In genomic region chr1:205680073-205680851, GRCh38 we compare ENCODE assay signal across 1 cellular context.
A peak's percentile ranks its signal among the peaks of the same experiment; 100 is the strongest.
TF ChIP-seq lines count a peak whose summit lies in the region.

SLC45A3 (minus strand) TSS chr1:205680509; CDS start chr1:205664656, 15,853 bp downstream.

TF ChIP-seq in HepG2, 621 proteins besides CTCF, POLR2A, EP300 and RAD21 (continued from another document):
- peak; percentile 80 for TF ChIP-seq MYPOP (CRISPR knock-in tag; IDR thresholded peaks at IDR 0.05)
- TF ChIP-seq, protein P1, sequence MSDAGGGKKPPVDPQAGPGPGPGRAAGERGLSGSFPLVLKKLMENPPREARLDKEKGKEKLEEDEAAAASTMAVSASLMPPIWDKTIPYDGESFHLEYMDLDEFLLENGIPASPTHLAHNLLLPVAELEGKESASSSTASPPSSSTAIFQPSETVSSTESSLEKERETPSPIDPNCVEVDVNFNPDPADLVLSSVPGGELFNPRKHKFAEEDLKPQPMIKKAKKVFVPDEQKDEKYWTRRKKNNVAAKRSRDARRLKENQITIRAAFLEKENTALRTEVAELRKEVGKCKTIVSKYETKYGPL (CRISPR knock-in tag; IDR thresholded peaks at IDR 0.05), result no peak
- TF ChIP-seq ARID4A (CRISPR knock-in tag; IDR thresholded peaks at IDR 0.05; ENCODE audit: borderline replicate concordance), result peak; percentile 45; the same call in 1 of the 2 replicates
- no peak for TF ChIP-seq ZNF446 (CRISPR knock-in tag; IDR thresholded peaks at IDR 0.05)
- TF ChIP-seq GTF2F1 (IDR thresholded peaks at IDR 0.05; ENCODE audit: low read length), result no peak
- TF ChIP-seq ZNF768 (CRISPR knock-in tag; IDR thresholded peaks at IDR 0.05), result no peak
- TF ChIP-seq NONO (IDR thresholded peaks at IDR 0.05), result no peak
- TF ChIP-seq NONO (CRISPR knock-in tag; conservative IDR thresholded peaks at IDR 0.05), result 0 out of 2 replicates have a peak, but pooled peaks have one; percentile 21
- TF ChIP-seq ZNF780A (CRISPR knock-in tag; IDR thresholded peaks at IDR 0.05), result no peak
- TF ChIP-seq ZNF253 (CRISPR knock-in tag; IDR thresholded peaks at IDR 0.05; ENCODE audit: borderline replicate concordance), result 0 out of 2 replicates have a peak, but pooled peaks have one; percentile 41
- no peak for TF ChIP-seq CREBL2 (CRISPR knock-in tag; IDR thresholded peaks at IDR 0.05; ENCODE audit: borderline replicate concordance)
- peak; percentile 54; the same call in 1 of the 2 replicates for TF ChIP-seq ZBTB2 (CRISPR knock-in tag; IDR thresholded peaks at IDR 0.05; ENCODE audit: low read depth)
- no peak for TF ChIP-seq ETS1 (CRISPR knock-in tag; IDR thresholded peaks at IDR 0.05)
- TF ChIP-seq, protein P2, sequence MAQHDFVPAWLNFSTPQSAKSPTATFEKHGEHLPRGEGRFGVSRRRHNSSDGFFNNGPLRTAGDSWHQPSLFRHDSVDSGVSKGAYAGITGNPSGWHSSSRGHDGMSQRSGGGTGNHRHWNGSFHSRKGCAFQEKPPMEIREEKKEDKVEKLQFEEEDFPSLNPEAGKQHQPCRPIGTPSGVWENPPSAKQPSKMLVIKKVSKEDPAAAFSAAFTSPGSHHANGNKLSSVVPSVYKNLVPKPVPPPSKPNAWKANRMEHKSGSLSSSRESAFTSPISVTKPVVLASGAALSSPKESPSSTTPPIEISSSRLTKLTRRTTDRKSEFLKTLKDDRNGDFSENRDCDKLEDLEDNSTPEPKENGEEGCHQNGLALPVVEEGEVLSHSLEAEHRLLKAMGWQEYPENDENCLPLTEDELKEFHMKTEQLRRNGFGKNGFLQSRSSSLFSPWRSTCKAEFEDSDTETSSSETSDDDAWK (CRISPR knock-in tag; IDR thresholded peaks at IDR 0.05), result no peak
- TF ChIP-seq TAF15 (IDR thresholded peaks at IDR 0.05; ENCODE audit: low read depth, low read length, poor library complexity, severe bottlenecking), result no peak
- peak; percentile 7; the same call in 1 of the 2 replicates for TF ChIP-seq POLR2G (IDR thresholded peaks at IDR 0.05; ENCODE audit: low read depth, low read length)
- 0 out of 2 replicates have a peak, but pooled peaks have one; percentile 19 for TF ChIP-seq ZSCAN25 (CRISPR knock-in tag; IDR thresholded peaks at IDR 0.05)
- TF ChIP-seq ZNF3 (CRISPR knock-in tag; IDR thresholded peaks at IDR 0.05), result no peak
- no peak for TF ChIP-seq ZNF629 (CRISPR knock-in tag; conservative IDR thresholded peaks at IDR 0.05)
- no peak for TF ChIP-seq ZNF512B (CRISPR knock-in tag; IDR thresholded peaks at IDR 0.05; ENCODE audit: borderline replicate concordance)
- TF ChIP-seq CEBPZ (IDR thresholded peaks at IDR 0.05; ENCODE audit: low read length), result no peak
- TF ChIP-seq ZNF30 (CRISPR knock-in tag; IDR thresholded peaks at IDR 0.05), result no peak
- TF ChIP-seq ZFYVE20 (CRISPR knock-in tag; IDR thresholded peaks at IDR 0.05; ENCODE audit: borderline replicate concordance, low read depth), result no peak
- TF ChIP-seq RXRA (CRISPR knock-in tag; IDR thresholded peaks at IDR 0.05), result no peak
- TF ChIP-seq ZMYM4 (CRISPR knock-in tag; IDR thresholded peaks at IDR 0.05), result peak; percentile 55
- no peak for TF ChIP-seq NFE2 (CRISPR knock-in tag; IDR thresholded peaks at IDR 0.05)
- TF ChIP-seq ZNF331 (CRISPR knock-in tag; IDR thresholded peaks at IDR 0.05), result no peak
- TF ChIP-seq, protein P3, sequence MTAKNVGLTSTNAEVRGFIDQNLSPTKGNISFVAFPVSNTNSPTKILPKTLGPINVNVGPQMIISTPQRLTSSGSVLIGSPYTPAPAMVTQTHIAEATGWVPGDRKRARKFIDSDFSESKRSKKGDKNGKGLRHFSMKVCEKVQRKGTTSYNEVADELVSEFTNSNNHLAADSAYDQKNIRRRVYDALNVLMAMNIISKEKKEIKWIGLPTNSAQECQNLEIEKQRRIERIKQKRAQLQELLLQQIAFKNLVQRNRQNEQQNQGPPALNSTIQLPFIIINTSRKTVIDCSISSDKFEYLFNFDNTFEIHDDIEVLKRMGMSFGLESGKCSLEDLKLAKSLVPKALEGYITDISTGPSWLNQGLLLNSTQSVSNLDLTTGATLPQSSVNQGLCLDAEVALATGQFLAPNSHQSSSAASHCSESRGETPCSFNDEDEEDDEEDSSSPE (CRISPR knock-in tag; IDR thresholded peaks at IDR 0.05), result peak; percentile 47; the same call in 1 of the 2 replicates
- no peak for TF ChIP-seq ZSCAN12 (CRISPR knock-in tag; IDR thresholded peaks at IDR 0.05)
- no peak for TF ChIP-seq MIER3 (CRISPR knock-in tag; IDR thresholded peaks at IDR 0.05; ENCODE audit: borderline replicate concordance)
- TF ChIP-seq HOXA9 (CRISPR knock-in tag; IDR thresholded peaks at IDR 0.05; ENCODE audit: borderline replicate concordance), result no peak
- peak; percentile 12; the same call in 1 of the 2 replicates for TF ChIP-seq TFDP1 (CRISPR knock-in tag; IDR thresholded peaks at IDR 0.05; ENCODE audit: borderline replicate concordance)
- TF ChIP-seq, protein P4, sequence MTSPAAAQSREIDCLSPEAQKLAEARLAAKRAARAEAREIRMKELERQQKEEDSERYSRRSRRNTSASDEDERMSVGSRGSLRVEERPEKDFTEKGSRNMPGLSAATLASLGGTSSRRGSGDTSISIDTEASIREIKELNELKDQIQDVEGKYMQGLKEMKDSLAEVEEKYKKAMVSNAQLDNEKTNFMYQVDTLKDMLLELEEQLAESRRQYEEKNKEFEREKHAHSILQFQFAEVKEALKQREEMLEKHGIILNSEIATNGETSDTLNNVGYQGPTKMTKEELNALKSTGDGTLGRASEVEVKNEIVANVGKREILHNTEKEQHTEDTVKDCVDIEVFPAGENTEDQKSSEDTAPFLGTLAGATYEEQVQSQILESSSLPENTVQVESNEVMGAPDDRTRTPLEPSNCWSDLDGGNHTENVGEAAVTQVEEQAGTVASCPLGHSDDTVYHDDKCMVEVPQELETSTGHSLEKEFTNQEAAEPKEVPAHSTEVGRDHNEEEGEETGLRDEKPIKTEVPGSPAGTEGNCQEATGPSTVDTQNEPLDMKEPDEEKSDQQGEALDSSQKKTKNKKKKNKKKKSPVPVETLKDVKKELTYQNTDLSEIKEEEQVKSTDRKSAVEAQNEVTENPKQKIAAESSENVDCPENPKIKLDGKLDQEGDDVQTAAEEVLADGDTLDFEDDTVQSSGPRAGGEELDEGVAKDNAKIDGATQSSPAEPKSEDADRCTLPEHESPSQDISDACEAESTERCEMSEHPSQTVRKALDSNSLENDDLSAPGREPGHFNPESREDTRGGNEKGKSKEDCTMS (CRISPR knock-in tag; conservative IDR thresholded peaks at IDR 0.05), result no peak
- no peak for TF ChIP-seq ZNF713 (CRISPR knock-in tag; IDR thresholded peaks at IDR 0.05)
